ENCODE assay signal across 1 cellular context in the genomic region with DNA sequence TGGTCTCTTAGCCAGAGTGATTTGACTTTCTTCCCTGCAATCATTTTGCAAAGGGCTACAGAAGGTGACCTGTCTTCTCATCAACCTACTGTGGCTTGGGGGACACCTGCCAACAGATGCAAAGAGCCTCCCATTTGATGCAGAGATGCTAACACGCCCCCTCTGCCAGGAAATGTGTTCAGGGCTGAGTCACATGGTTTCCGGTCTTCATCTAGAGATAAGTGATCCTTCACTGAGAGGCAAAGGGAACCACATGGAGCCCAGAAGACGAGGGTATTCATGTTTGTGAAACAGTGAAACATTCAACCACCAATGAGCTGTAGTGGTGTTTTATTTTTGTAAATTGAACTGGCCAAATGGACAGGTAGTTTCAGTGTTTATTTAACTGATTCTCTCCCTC.
A peak's percentile ranks its signal among the peaks of the same experiment; 100 is the strongest.
TF ChIP-seq lines count a peak whose summit lies in the region.

No MANE protein-coding gene starts in this region.

TF ChIP-seq in HepG2, 621 proteins besides CTCF, POLR2A, EP300 and RAD21 (continued from another document):
- TF ChIP-seq, protein P1, sequence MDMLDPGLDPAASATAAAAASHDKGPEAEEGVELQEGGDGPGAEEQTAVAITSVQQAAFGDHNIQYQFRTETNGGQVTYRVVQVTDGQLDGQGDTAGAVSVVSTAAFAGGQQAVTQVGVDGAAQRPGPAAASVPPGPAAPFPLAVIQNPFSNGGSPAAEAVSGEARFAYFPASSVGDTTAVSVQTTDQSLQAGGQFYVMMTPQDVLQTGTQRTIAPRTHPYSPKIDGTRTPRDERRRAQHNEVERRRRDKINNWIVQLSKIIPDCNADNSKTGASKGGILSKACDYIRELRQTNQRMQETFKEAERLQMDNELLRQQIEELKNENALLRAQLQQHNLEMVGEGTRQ (IDR thresholded peaks at IDR 0.05; ENCODE audit: low read depth, low read length), result no peak
- TF ChIP-seq, protein P1 (CRISPR knock-in tag; IDR thresholded peaks at IDR 0.05; ENCODE audit: borderline replicate concordance), result peak; percentile 31; the same call in 1 of the 2 replicates
- TF ChIP-seq GABPA (IDR thresholded peaks at IDR 0.05; ENCODE audit: low read depth, low read length) (no peak), GABPA (CRISPR knock-in tag; IDR thresholded peaks at IDR 0.05; ENCODE audit: low read depth) (peak; percentile 51)
TF ChIP-seq in HepG2: peak in this region for 4.
